27 cellular contexts compared by ENCODE assay signal in genomic region chr22:22458387-22458786, GRCh38.
"Had no signal": no experiment of that assay in that cellular context is flagged by ENCODE, and none has a peak within 500 bp of the region (broad histone marks: within the 10 kb centered on the region; RNA-seq: fewer than 3 reads in every experiment).

No MANE protein-coding gene starts in this region.

- DNase-seq: colonic mucosa; cortex of kidney; dermis blood vessel endothelial cell; dorsolateral prefrontal cortex; effector CD4-positive, alpha-beta T cell; effector CD8-positive, alpha-beta T cell; effector memory CD4-positive, alpha-beta T cell; effector memory CD8-positive, alpha-beta T cell; endodermal cell; esophagus squamous epithelium; foreskin fibroblast; foreskin keratinocyte; foreskin melanocyte; gastrocnemius medialis; glutamatergic neuron; head of caudate nucleus; heart left ventricle; heart right ventricle had no signal

- H3K4me3 ChIP-seq: colonic mucosa, coronary artery, dorsolateral prefrontal cortex, esophagus muscularis mucosa, esophagus squamous epithelium, gastrocnemius medialis, gastroesophageal sphincter, heart left ventricle, heart right ventricle had no signal

- ATAC-seq: effector memory CD8-positive, alpha-beta T cell; esophagus mucosa; foreskin keratinocyte; gastrocnemius medialis; gastroesophageal sphincter; heart left ventricle; heart right ventricle had no signal

- FAIRE-seq: colon, endometrium, endothelial cell of umbilical vein, frontal cortex had no signal

- H3K9me3 ChIP-seq: colonic mucosa had no signal

- H3K4me1 ChIP-seq: colonic mucosa, esophagus muscularis mucosa, esophagus squamous epithelium, foreskin keratinocyte, gastrocnemius medialis, gastroesophageal sphincter, heart left ventricle, heart right ventricle had no signal

- H3K27me3 ChIP-seq: colonic mucosa, foreskin keratinocyte had no signal

- H3K36me3 ChIP-seq: colonic mucosa, esophagus muscularis mucosa, esophagus squamous epithelium, gastrocnemius medialis, gastroesophageal sphincter, heart left ventricle, heart right ventricle had no signal

- H3K27ac ChIP-seq: colonic mucosa, coronary artery, dorsolateral prefrontal cortex, epithelial cell of prostate, esophagus muscularis mucosa, esophagus squamous epithelium, foreskin keratinocyte, gastrocnemius medialis, gastroesophageal sphincter, heart left ventricle, heart right ventricle had no signal
